ENCODE assay signal across 1 cellular context in the genomic region with DNA sequence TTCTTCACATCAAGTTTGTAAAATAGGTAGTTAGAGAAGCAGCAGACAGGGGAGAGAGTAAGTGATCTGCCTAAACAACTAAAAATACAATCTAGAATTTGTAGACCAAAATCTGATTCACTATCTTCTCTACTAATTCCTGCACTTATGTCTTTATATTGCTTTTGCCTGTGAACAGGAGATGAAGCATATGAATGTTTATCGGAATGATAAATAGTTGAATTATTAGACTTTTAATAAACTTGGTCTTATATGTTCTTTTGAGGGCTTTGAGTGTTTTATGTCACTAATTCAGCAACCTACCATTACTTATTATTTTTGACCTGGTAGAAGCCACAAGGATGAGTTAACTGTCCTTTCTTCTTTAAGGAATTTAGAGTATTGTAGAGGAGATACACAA.
TF ChIP-seq lines count a peak whose summit lies in the region.

No MANE protein-coding gene starts in this region.

TF ChIP-seq in GM23338, 12 proteins besides CTCF, POLR2A, EP300 and RAD21 (continued from another document):
- TF ChIP-seq, protein P1, sequence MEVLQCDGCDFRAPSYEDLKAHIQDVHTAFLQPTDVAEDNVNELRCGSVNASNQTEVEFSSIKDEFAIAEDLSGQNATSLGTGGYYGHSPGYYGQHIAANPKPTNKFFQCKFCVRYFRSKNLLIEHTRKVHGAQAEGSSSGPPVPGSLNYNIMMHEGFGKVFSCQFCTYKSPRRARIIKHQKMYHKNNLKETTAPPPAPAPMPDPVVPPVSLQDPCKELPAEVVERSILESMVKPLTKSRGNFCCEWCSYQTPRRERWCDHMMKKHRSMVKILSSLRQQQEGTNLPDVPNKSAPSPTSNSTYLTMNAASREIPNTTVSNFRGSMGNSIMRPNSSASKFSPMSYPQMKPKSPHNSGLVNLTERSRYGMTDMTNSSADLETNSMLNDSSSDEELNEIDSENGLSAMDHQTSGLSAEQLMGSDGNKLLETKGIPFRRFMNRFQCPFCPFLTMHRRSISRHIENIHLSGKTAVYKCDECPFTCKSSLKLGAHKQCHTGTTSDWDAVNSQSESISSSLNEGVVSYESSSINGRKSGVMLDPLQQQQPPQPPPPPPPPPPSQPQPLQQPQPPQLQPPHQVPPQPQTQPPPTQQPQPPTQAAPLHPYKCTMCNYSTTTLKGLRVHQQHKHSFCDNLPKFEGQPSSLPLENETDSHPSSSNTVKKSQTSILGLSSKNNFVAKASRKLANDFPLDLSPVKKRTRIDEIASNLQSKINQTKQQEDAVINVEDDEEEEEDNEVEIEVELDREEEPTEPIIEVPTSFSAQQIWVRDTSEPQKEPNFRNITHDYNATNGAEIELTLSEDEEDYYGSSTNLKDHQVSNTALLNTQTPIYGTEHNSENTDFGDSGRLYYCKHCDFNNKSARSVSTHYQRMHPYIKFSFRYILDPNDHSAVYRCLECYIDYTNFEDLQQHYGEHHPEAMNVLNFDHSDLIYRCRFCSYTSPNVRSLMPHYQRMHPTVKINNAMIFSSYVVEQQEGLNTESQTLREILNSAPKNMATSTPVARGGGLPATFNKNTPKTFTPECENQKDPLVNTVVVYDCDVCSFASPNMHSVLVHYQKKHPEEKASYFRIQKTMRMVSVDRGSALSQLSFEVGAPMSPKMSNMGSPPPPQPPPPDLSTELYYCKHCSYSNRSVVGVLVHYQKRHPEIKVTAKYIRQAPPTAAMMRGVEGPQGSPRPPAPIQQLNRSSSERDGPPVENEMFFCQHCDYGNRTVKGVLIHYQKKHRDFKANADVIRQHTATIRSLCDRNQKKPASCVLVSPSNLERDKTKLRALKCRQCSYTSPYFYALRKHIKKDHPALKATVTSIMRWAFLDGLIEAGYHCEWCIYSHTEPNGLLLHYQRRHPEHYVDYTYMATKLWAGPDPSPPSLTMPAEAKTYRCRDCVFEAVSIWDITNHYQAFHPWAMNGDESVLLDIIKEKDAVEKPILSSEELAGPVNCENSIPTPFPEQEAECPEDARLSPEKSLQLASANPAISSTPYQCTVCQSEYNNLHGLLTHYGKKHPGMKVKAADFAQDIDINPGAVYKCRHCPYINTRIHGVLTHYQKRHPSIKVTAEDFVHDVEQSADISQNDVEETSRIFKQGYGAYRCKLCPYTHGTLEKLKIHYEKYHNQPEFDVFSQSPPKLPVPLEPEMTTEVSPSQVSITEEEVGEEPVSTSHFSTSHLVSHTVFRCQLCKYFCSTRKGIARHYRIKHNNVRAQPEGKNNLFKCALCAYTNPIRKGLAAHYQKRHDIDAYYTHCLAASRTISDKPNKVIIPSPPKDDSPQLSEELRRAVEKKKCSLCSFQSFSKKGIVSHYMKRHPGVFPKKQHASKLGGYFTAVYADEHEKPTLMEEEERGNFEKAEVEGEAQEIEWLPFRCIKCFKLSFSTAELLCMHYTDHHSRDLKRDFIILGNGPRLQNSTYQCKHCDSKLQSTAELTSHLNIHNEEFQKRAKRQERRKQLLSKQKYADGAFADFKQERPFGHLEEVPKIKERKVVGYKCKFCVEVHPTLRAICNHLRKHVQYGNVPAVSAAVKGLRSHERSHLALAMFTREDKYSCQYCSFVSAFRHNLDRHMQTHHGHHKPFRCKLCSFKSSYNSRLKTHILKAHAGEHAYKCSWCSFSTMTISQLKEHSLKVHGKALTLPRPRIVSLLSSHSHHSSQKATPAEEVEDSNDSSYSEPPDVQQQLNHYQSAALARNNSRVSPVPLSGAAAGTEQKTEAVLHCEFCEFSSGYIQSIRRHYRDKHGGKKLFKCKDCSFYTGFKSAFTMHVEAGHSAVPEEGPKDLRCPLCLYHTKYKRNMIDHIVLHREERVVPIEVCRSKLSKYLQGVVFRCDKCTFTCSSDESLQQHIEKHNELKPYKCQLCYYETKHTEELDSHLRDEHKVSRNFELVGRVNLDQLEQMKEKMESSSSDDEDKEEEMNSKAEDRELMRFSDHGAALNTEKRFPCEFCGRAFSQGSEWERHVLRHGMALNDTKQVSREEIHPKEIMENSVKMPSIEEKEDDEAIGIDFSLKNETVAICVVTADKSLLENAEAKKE (CRISPR knock-in tag; IDR thresholded peaks at IDR 0.05), result no peak
